Comparison of ENCODE assay signal across 9 cellular contexts in the genomic region with DNA sequence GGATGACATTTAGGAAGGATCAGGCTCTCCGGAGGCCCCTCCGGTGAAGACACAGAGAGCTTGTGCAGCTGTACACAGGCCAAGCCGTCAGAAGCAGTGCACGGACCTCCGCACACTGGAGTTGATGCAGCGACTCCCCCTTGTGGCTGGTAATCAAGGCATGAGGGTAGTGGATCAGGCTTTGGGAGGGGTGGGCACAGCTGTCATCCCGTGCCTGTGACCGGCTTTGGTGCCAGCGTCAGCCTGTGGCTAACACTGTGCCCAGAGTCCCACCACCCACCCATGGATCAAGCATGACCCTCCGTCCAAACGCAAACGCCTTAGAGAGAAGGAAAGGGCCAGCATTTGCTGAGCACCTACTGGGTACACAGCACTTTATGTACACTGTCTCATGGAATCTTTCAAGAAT. TPM values are rescaled to one million over a fixed set of nuclear protein-coding genes. Genes with fewer than 3 reads are reported as not detected.
DNase-seq lines count a peak whose midpoint lies in the region; ATAC-seq, FAIRE-seq and TF ChIP-seq lines count a peak whose summit lies in the region.
"Had no signal": no experiment of that assay in that cellular context is flagged by ENCODE, and none has a peak within 500 bp of the region (broad histone marks: within the 10 kb centered on the region; RNA-seq: fewer than 3 reads in every experiment).

No MANE protein-coding gene starts in this region.

- TF ChIP-seq RAD21 in IMR-90 (IDR thresholded peaks at IDR 0.05; ENCODE audit: low read length) (peak; percentile 75), SK-N-SH (IDR thresholded peaks at IDR 0.05; ENCODE audit: low read length) (peak; percentile 85)

- no peak overlapping the region for H4K91ac ChIP-seq in IMR-90 (ENCODE audit: insufficient read depth, low read depth, low read length)

- H3K14ac ChIP-seq in IMR-90 (replicated peaks; ENCODE audit: low read depth, low read length): no peak overlapping the region

- no peak overlapping the region for H3K4me3 Mint-ChIP-seq in MCF 10A (ENCODE audit: unreplicated experiment)
- H3K4me3 Mint-ChIP-seq: stimulated activated naive CD8-positive, alpha-beta T cell treated with anti-CD3 and anti-CD28 coated beads, Interleukin-15, Interleukin-2, amounts not matched to agents 100 ng/mL and 50 ng/mL, for 24 hours had no signal

- POLR2A ChIA-PET in IMR-90 (lab: Charles Lee; ENCODE audit: unreplicated experiment) (no interaction called here), SK-N-SH (lab: Yijun Ruan, JAX) (interaction anchor here (1.0 kb wide), 1 partner anchor 36 kb away, joined by 3 read pairs; no protein-coding TSS in a partner anchor), MCF 10A (lab: Yijun Ruan, JAX) (no interaction called here)

- dilution Hi-C loops in IMR-90 (cut with HindIII; ENCODE audit: low sequenced_read_pairs, unreplicated experiment) (no loop called here), keratinocyte (cut with MboI; ENCODE audit: extremely low pct_ligation_motif_present, low sequenced_read_pairs) (no loop called here)

- H2AFZ ChIP-seq in IMR-90 (replicated peaks; ENCODE audit: low read length, poor library complexity): peak overlapping the region; percentile 58
- no peak overlapping the region for H2AFZ ChIP-seq in SK-N-SH (ENCODE audit: low read depth)
- H2AFZ ChIP-seq in keratinocyte (ENCODE audit: control insufficient read depth, low read length): no peak overlapping the region

- H3K36me3 ChIP-seq in IMR-90 (ENCODE audit: control insufficient read depth, insufficient read depth, low read length) (no peaks in the 10 kb centered on the region), SK-N-SH (replicated peaks in 1 of 2; ENCODE audit: control insufficient read depth in 1 of 2, insufficient read depth in 2 of 2, low read length in 1 of 2) (no peaks in the 10 kb centered on the region), keratinocyte (ENCODE audit: control insufficient read depth in 2 of 2, extremely low read depth in 1 of 2, insufficient read depth in 2 of 2, low read length in 2 of 2) (no peaks in the 10 kb centered on the region)

- 0% methylated on average over 3 of the region's 12 CpGs; no CpG with 5 or more reads in 1 of the 2 experiments for WGBS in IMR-90 (ENCODE audit: extremely low coverage in 2 of 2, insufficient read length in 1 of 2), 2 experiments
- 13% methylated on average over 9 of the region's 12 CpGs for WGBS in SK-N-SH (ENCODE audit: low lambda C conversion rate)

- H3K27ac ChIP-seq in IMR-90 (ENCODE audit: insufficient read depth, low read length) (no peak overlapping the region), SK-N-SH (ENCODE audit: low read depth in 2 of 2, low read length in 1 of 2) (no peak overlapping the region), keratinocyte (ENCODE audit: control insufficient read depth, insufficient read depth, low read length) (no peak overlapping the region)

- H3K9me3 ChIP-seq in IMR-90 (ENCODE audit: control insufficient read depth, insufficient read depth, low read length): no peaks in the 10 kb centered on the region
- H3K9me3 ChIP-seq in SK-N-SH: no peaks in the 10 kb centered on the region
- H3K9me3 ChIP-seq in keratinocyte (ENCODE audit: control insufficient read depth, low read depth, low read length): no peaks in the 10 kb centered on the region

- H3K27me3 Mint-ChIP-seq in MCF 10A (ENCODE audit: insufficient read depth, unreplicated experiment): peaks cover 17% of the 10 kb centered on the region

- H3K4me2 ChIP-seq in IMR-90 (ENCODE audit: low read depth, low read length) (no peak overlapping the region), SK-N-SH (no peak overlapping the region), keratinocyte (ENCODE audit: control insufficient read depth, extremely low read depth, insufficient read depth, low read depth, low read length) (no peak overlapping the region)

- H2BK120ac ChIP-seq in IMR-90 (ENCODE audit: low read depth, low read length): no peak overlapping the region

- H3K4me3 ChIP-seq in IMR-90 (ENCODE audit: insufficient read depth, low read depth, low read length): no peak overlapping the region
- H3K4me3 ChIP-seq in SK-N-SH (ENCODE audit: low read depth in 2 of 2, low read length in 1 of 2): no peak overlapping the region
- no peak overlapping the region for H3K4me3 ChIP-seq in keratinocyte (ENCODE audit: control insufficient read depth in 2 of 3, extremely low read depth in 1 of 3, insufficient read depth in 2 of 3, low read depth in 1 of 3, low read length in 3 of 3)

- DNase-seq in GDM1 (lab: John Stamatoyannopoulos, UW) (peak; percentile 27), IMR-90 (peak; percentile 56), SK-N-SH (peak; percentile 89), MCF 10A (ENCODE audit: unreplicated experiment) (peak; percentile 66), keratinocyte (ENCODE audit: low read depth, low spot score) (no peak)
- peak; percentile 29 for DNase-seq in stimulated activated CD4-positive, alpha-beta T cell treated with anti-CD3 and anti-CD28 coated beads, Interleukin-1b, Interleukin-23, amount 100 ng/mL, for 48 hours

- H2BK15ac ChIP-seq in IMR-90 (ENCODE audit: low read depth, low read length): no peak overlapping the region

- ATAC-seq in IMR-90 (ENCODE audit: low read depth): peak; percentile 92
- ATAC-seq in HG03039 (IDR thresholded peaks at IDR 0.05; ENCODE audit: unreplicated experiment): no peak
- no peak for ATAC-seq in HG03095 (IDR thresholded peaks at IDR 0.05; ENCODE audit: unreplicated experiment)

- in situ Hi-C loops in IMR-90 (cut with MboI; ENCODE audit: low sequenced_read_pairs): loop anchor here (10.0 kb wide), 1 partner anchor 344 kb away; no protein-coding TSS in a partner anchor

- H3K4me1 Mint-ChIP-seq in MCF 10A (ENCODE audit: insufficient read depth, unreplicated experiment): peaks cover 13% of the 10 kb centered on the region

- TF ChIP-seq EP300 in SK-N-SH (IDR thresholded peaks at IDR 0.05; ENCODE audit: borderline replicate concordance in 1 of 2, low read depth in 1 of 2, low read length in 1 of 2): no peak

- BruUV-seq in IMR-90 (replicated peaks; lab: Mats Ljungman, UMichigan): no TSS peak
- BruUV-seq in MCF 10A (replicated peaks; lab: Mats Ljungman, UMichigan): no TSS peak

- no peak overlapping the region for H3K23ac ChIP-seq in IMR-90 (ENCODE audit: low read depth, low read length)

- H3K18ac ChIP-seq in IMR-90 (ENCODE audit: low read depth, low read length): no peak overlapping the region

- intact Hi-C loops in IMR-90 (cut with micrococcal nuclease) (loop anchor here (1.0 kb wide), 3 partner anchors 39 to 345 kb away; no protein-coding TSS in a partner anchor), MCF 10A (cut with micrococcal nuclease) (loop anchor here (1.0 to 10.0 kb wide), 4 partner anchors 39 to 654 kb away; no protein-coding TSS in a partner anchor)

- H3K9me2 ChIP-seq in SK-N-SH: no peaks in the 10 kb centered on the region

- H3K56ac ChIP-seq in IMR-90 (ENCODE audit: extremely low read depth, insufficient read depth, low read length): no peak overlapping the region

- H2BK20ac ChIP-seq in IMR-90 (ENCODE audit: low read depth, low read length): no peak overlapping the region

- H4K20me1 ChIP-seq in IMR-90 (ENCODE audit: insufficient read depth, low read length) (no peaks in the 10 kb centered on the region), SK-N-SH (ENCODE audit: insufficient read depth) (no peaks in the 10 kb centered on the region), keratinocyte (ENCODE audit: control insufficient read depth, extremely low read depth, insufficient read depth, low read length) (peaks cover 2% of the 10 kb centered on the region)

- CTCF ChIA-PET in IMR-90 (lab: Yijun Ruan, JAX) (interaction anchor here (0.6 to 1.9 kb wide), 8 partner anchors 9 to 345 kb away, joined by 3 to 7 read pairs (median 4); no protein-coding TSS in a partner anchor), SK-N-SH (lab: Yijun Ruan, JAX) (interaction anchor here (0.6 to 8.5 kb wide), 29 partner anchors 9 to 373 kb away, joined by 3 to 183 read pairs (median 3); partner anchors contain the start of genes CCDC174 and GRIP2), MCF 10A (lab: Yijun Ruan, JAX) (interaction anchor here (0.8 to 2.6 kb wide), 4 partner anchors 10 to 274 kb away, joined by 3 to 9 read pairs (median 3); no protein-coding TSS in a partner anchor)

- H3K79me1 ChIP-seq in IMR-90 (ENCODE audit: low read depth in 1 of 2, low read length in 2 of 2): no peaks in the 10 kb centered on the region

- no peak for TF ChIP-seq POLR2A in IMR-90 (IDR thresholded peaks at IDR 0.05; ENCODE audit: low read depth, low read length)

- H3K4ac ChIP-seq in IMR-90 (ENCODE audit: low read depth, low read length): no peak overlapping the region

- H3K36me3 Mint-ChIP-seq in MCF 10A (ENCODE audit: insufficient read depth, unreplicated experiment): no peaks in the 10 kb centered on the region

- H3K4me1 ChIP-seq in IMR-90 (ENCODE audit: control insufficient read depth, insufficient read depth, low read length) (no peaks in the 10 kb centered on the region), SK-N-SH (ENCODE audit: control insufficient read depth in 1 of 2, insufficient read depth in 2 of 2, low read depth in 1 of 2, low read length in 1 of 2) (peaks cover 0 to 18% of the 10 kb centered on the region in 2 experiments; a peak in 1 of 4 replicates), keratinocyte (ENCODE audit: control insufficient read depth, extremely low read depth, insufficient read depth, low read length) (peaks cover 2% of the 10 kb centered on the region)

- no peak overlapping the region for H2BK5ac ChIP-seq in IMR-90 (ENCODE audit: low read depth, low read length, poor library complexity, severe bottlenecking)

- H3K9ac ChIP-seq in IMR-90 (ENCODE audit: low read depth, low read length): no peak overlapping the region
- H3K9ac ChIP-seq in SK-N-SH: no peak overlapping the region
- no peak overlapping the region for H3K9ac ChIP-seq in keratinocyte (ENCODE audit: control insufficient read depth, extremely low read depth, insufficient read depth, low read length)

- TF ChIP-seq CTCF in IMR-90 (conservative IDR thresholded peaks at IDR 0.05; ENCODE audit: low read depth, low read length) (peak; percentile 70), SK-N-SH (IDR thresholded peaks at IDR 0.05) (peak; percentile 66), MCF 10A (IDR thresholded peaks at IDR 0.05; ENCODE audit: unreplicated experiment) (peak; percentile 53), keratinocyte (optimal IDR thresholded peaks at IDR 0.05 in 1 of 3, IDR thresholded peaks at IDR 0.05 in 1 of 3, conservative IDR thresholded peaks at IDR 0.05 in 1 of 3; ENCODE audit: extremely low read depth in 1 of 3, insufficient read depth in 2 of 3, low read length in 3 of 3) (peak in 2 of 3 experiments; percentile 75 to 91)

- no peaks in the 10 kb centered on the region for H3K79me2 ChIP-seq in SK-N-SH (ENCODE audit: insufficient read depth)
- H3K79me2 ChIP-seq in keratinocyte (ENCODE audit: control insufficient read depth, insufficient read depth, low read length): no peaks in the 10 kb centered on the region

- H4K5ac ChIP-seq in IMR-90 (ENCODE audit: low read depth, low read length): no peak overlapping the region

- no peaks in the 10 kb centered on the region for H3K9me3 Mint-ChIP-seq in MCF 10A (ENCODE audit: unreplicated experiment)
- H3K9me3 Mint-ChIP-seq: stimulated activated naive CD8-positive, alpha-beta T cell treated with anti-CD3 and anti-CD28 coated beads, Interleukin-15, Interleukin-2, amounts not matched to agents 100 ng/mL and 50 ng/mL, for 24 hours had no signal

- H3K27ac Mint-ChIP-seq in MCF 10A (ENCODE audit: low read depth, unreplicated experiment): no peak overlapping the region
- H3K27ac Mint-ChIP-seq: stimulated activated naive CD8-positive, alpha-beta T cell treated with anti-CD3 and anti-CD28 coated beads, Interleukin-15, Interleukin-2, amounts not matched to agents 100 ng/mL and 50 ng/mL, for 24 hours had no signal

- H2AK9ac ChIP-seq in IMR-90 (replicated peaks; ENCODE audit: low read depth, low read length, poor library complexity): peak overlapping the region; percentile 13

- H3K27me3 ChIP-seq in IMR-90 (ENCODE audit: control insufficient read depth, insufficient read depth, low read length) (peaks cover 33% of the 10 kb centered on the region), SK-N-SH (ENCODE audit: insufficient read depth) (no peaks in the 10 kb centered on the region; the same call in 1 of the 2 replicates), keratinocyte (ENCODE audit: control insufficient read depth, extremely low read depth, insufficient read depth, low read length) (peaks cover 39% of the 10 kb centered on the region)

- no peaks in the 10 kb centered on the region for H3F3A ChIP-seq in SK-N-SH (replicated peaks; ENCODE audit: insufficient read depth)

- H2AK5ac ChIP-seq in IMR-90 (ENCODE audit: low read depth, low read length): no peak overlapping the region

- FAIRE-seq in keratinocyte (lab: Jason Lieb, UNC): peak; percentile 17

- H4K8ac ChIP-seq in IMR-90 (ENCODE audit: low read depth in 2 of 2, low read length in 2 of 2): no peak overlapping the region

- H3K9me1 ChIP-seq in IMR-90 (ENCODE audit: insufficient read depth, low read length): no peaks in the 10 kb centered on the region
- H3K9me1 ChIP-seq in keratinocyte (ENCODE audit: control insufficient read depth, extremely low read depth, insufficient read depth, low read length): no peaks in the 10 kb centered on the region

RNA-seq across cellular contexts. Expression of gene GRIP2, which starts 8.2 kb away (rescaled TPM):
- total RNA-seq in IMR-90 (2012; rRNA removed) (under 0.01 TPM in 1 of 2 replicates, not detected in the other), MCF 10A (2022) (not detected in 2 replicates)
- polyA plus RNA-seq in IMR-90 (2012; rRNA removed) (0.05 and 0.17 TPM in 2 replicates), SK-N-SH (2012; rRNA removed) (0.15 and 0.26 TPM in 2 replicates), keratinocyte (0.01 to 0.09 TPM (median 0.01 TPM) in 3 replicates)
- 0.02 TPM in 1 of 2 replicates, not detected in the other for polyA plus RNA-seq in IMR-90 (2012; cell fraction: cytosol; rRNA removed)
- 0.25 and 0.34 TPM in 2 replicates for polyA plus RNA-seq in IMR-90 (2012; cell fraction: nucleus; rRNA removed; ENCODE audit: low replicate concordance)
- 0.12 and 0.15 TPM in 2 replicates for polyA plus RNA-seq in SK-N-SH (2012; cell fraction: cytosol; rRNA removed)
- polyA plus RNA-seq in SK-N-SH (2012; cell fraction: nucleus; rRNA removed): 0.55 and 0.83 TPM in 2 replicates
- 0.06 TPM for polyA plus RNA-seq in keratinocyte (2011; ENCODE audit: low read depth)
- 0.04 and 0.06 TPM in 2 replicates for polyA plus RNA-seq in keratinocyte (2011; cell fraction: cytosol; rRNA removed)
- polyA plus RNA-seq in keratinocyte (2011; cell fraction: nucleus; rRNA removed): 0.18 and 0.29 TPM in 2 replicates
- polyA plus RNA-seq in keratinocyte (2012; ENCODE audit: low replicate concordance): 0.07 TPM in 1 of 2 replicates, not detected in the other
- 0.13 to 1.7 TPM in 2 of 3 replicates, not detected in the other for polyA minus RNA-seq in keratinocyte
- not detected for polyA minus RNA-seq in keratinocyte (2011; cell fraction: cytosol; rRNA and poly(A)+ RNA removed)
- polyA minus RNA-seq in keratinocyte (2011; cell fraction: nucleus; rRNA and poly(A)+ RNA removed): 0.42 TPM in 1 of 2 replicates, not detected in the other
